27 cellular contexts compared by ENCODE assay signal in the genomic region with DNA sequence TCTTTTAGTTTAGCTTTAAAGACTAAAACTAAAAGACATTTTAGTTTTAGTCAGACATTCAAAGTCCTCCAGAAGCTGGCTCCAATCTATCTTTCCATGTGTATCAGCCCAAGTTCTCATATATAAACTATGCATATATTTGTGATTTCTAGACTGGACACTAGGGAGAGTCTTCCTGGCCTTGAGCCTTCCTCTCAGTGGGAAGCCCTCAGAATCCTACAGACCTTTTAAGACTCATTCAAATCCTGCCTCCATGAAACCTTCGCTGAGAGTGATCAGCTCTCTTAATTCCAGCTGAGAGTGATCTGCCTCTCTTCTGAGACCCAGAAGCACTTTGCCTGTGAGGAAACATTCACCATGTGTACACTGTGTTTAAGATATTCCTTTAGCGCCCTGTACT.
DNase-seq lines count a peak whose midpoint lies in the region; ATAC-seq and TF ChIP-seq lines count a peak whose summit lies in the region.
"Had no signal": no experiment of that assay in that cellular context is flagged by ENCODE, and none has a peak within 500 bp of the region (broad histone marks: within the 10 kb centered on the region; RNA-seq: fewer than 3 reads in every experiment).

No MANE protein-coding gene starts in this region.

- CTCF ChIA-PET in activated CD8-positive, alpha-beta T cell treated with anti-CD3 and anti-CD28 coated beads, Interleukin-2, amount 10 ng/mL, durations not matched to agents 7 days and 5 days (lab: Charles Lee), result no interaction called here

- H3K27me3 ChIP-seq in MG63 (no peaks in the 10 kb centered on the region), skeletal muscle satellite cell (ENCODE audit: control insufficient read depth, insufficient read depth, low read length) (peaks cover 2% of the 10 kb centered on the region), H7 (ENCODE audit: control insufficient read depth, insufficient read depth, low read length) (no peaks in the 10 kb centered on the region)
- H3K27me3 ChIP-seq: BLaER1, pancreas, testis had no signal

- no peaks in the 10 kb centered on the region for H3K27me3 Mint-ChIP-seq in chondrocyte (ENCODE audit: low read depth)
- H3K27me3 Mint-ChIP-seq in activated CD8-positive, alpha-beta T cell treated with anti-CD3 and anti-CD28 coated beads, Interleukin-2, amount 10 ng/mL, durations not matched to agents 7 days and 5 days (ENCODE audit: low read depth), result no peaks in the 10 kb centered on the region

- no peak for ATAC-seq in activated CD8-positive, alpha-beta T cell treated with anti-CD3 and anti-CD28 coated beads, Interleukin-2, amount 10 ng/mL, durations not matched to agents 7 days and 5 days
- ATAC-seq: activated T-helper 17 cell treated with anti-CD3 and anti-CD28 coated beads, Interleukin-2, amount 50 U/mL, for 72 hours; left colon; pancreas; SK-N-SH treated with all-trans-retinoic acid at 6 μM for 48 hours; stimulated activated naive CD8-positive, alpha-beta T cell treated with anti-CD3 and anti-CD28 coated beads, Interleukin-15, Interleukin-2, amounts not matched to agents 100 U/mL and 50 U/mL, for 24 hours had no signal

- H3K4me1 ChIP-seq in skeletal muscle satellite cell (ENCODE audit: control insufficient read depth, insufficient read depth, low read length), result peaks cover 18% of the 10 kb centered on the region
- H3K4me1 ChIP-seq: BLaER1, pancreas had no signal

- DNase-seq in Daoy (ENCODE audit: low read depth) (peak; percentile 26), MG63 (peak; percentile 61), chondrocyte (ENCODE audit: low spot score) (no peak), amniotic stem cell (lab: John Stamatoyannopoulos, UW) (no peak), H7 (no peak)
- DNase-seq in activated CD8-positive, alpha-beta T cell treated with anti-CD3 and anti-CD28 coated beads, Interleukin-2, amount 10 ng/mL, durations not matched to agents 7 days and 5 days, result no peak
- DNase-seq: activated naive CD4-positive, alpha-beta T cell treated with anti-CD3 and anti-CD28 coated beads, Interleukin-2, amount 50 U/mL, for 16 hours; DMS 273 treated with DMSO at 0.1 percent for 48 hours; effector CD8-positive, alpha-beta T cell; hypothalamus; left colon; NCI-H1105; NCI-H1930; NCI-H524 treated with DMSO at 0.1 percent for 48 hours; NK-92 treated with Interleukin-12 subunit alpha and Interleukin-12 subunit beta, amount 100 ng/mL, for 24 hours; pancreas; retina; small intestine; stimulated activated CD4-positive, alpha-beta T cell treated with anti-CD3 and anti-CD28 coated beads, Interleukin-2, amount 100 ng/mL, for 24 hours; stimulated activated naive CD8-positive, alpha-beta T cell treated with anti-CD3 and anti-CD28 coated beads, Interleukin-15, Interleukin-2, amounts not matched to agents 100 U/mL and 50 U/mL, for 24 hours; T-helper 2 cell; testis had no signal

- H3K4me3 Mint-ChIP-seq in chondrocyte (ENCODE audit: unreplicated experiment), result no peak overlapping the region
- H3K4me3 Mint-ChIP-seq in activated CD8-positive, alpha-beta T cell treated with anti-CD3 and anti-CD28 coated beads, Interleukin-2, amount 10 ng/mL, durations not matched to agents 7 days and 5 days, result no peak overlapping the region
- H3K4me3 Mint-ChIP-seq: activated T-helper 17 cell treated with anti-CD3 and anti-CD28 coated beads, Interleukin-2, amount 50 U/mL, for 72 hours had no signal

- peak overlapping the region; percentile 18 for H3K27ac Mint-ChIP-seq in chondrocyte (ENCODE audit: unreplicated experiment)
- no peak overlapping the region for H3K27ac Mint-ChIP-seq in activated CD8-positive, alpha-beta T cell treated with anti-CD3 and anti-CD28 coated beads, Interleukin-2, amount 10 ng/mL, durations not matched to agents 7 days and 5 days
- H3K27ac Mint-ChIP-seq: activated T-helper 17 cell treated with anti-CD3 and anti-CD28 coated beads, Interleukin-2, amount 50 U/mL, for 72 hours had no signal

- no peak overlapping the region for H3K4me3 ChIP-seq in MG63
- H3K4me3 ChIP-seq in skeletal muscle satellite cell (ENCODE audit: low read length), result no peak overlapping the region
- no peak overlapping the region for H3K4me3 ChIP-seq in H7 (ENCODE audit: insufficient read depth, low read depth, low read length)
- H3K4me3 ChIP-seq: BLaER1, coronary artery, pancreas, testis had no signal

- no peaks in the 10 kb centered on the region for H3K36me3 Mint-ChIP-seq in chondrocyte (ENCODE audit: low read depth)
- H3K36me3 Mint-ChIP-seq in activated CD8-positive, alpha-beta T cell treated with anti-CD3 and anti-CD28 coated beads, Interleukin-2, amount 10 ng/mL, durations not matched to agents 7 days and 5 days (ENCODE audit: low read depth), result no peaks in the 10 kb centered on the region

- POLR2A ChIA-PET in activated CD8-positive, alpha-beta T cell treated with anti-CD3 and anti-CD28 coated beads, Interleukin-2, amount 10 ng/mL, durations not matched to agents 7 days and 5 days (lab: Charles Lee), result no interaction called here

- peaks cover 24% of the 10 kb centered on the region for H3K4me1 Mint-ChIP-seq in chondrocyte (ENCODE audit: low read depth)
- H3K4me1 Mint-ChIP-seq in activated CD8-positive, alpha-beta T cell treated with anti-CD3 and anti-CD28 coated beads, Interleukin-2, amount 10 ng/mL, durations not matched to agents 7 days and 5 days (ENCODE audit: low read depth), result no peaks in the 10 kb centered on the region
- H3K4me1 Mint-ChIP-seq: activated T-helper 17 cell treated with anti-CD3 and anti-CD28 coated beads, Interleukin-2, amount 50 U/mL, for 72 hours had no signal

- TF ChIP-seq CTCF in chondrocyte (IDR thresholded peaks at IDR 0.05), result no peak

- peaks cover 2% of the 10 kb centered on the region; the same call in 1 of the 2 replicates for H3K9me3 ChIP-seq in MG63
- H3K9me3 ChIP-seq in skeletal muscle satellite cell (replicated peaks; ENCODE audit: low read length), result no peaks in the 10 kb centered on the region
- H3K9me3 ChIP-seq: BLaER1, pancreas, testis had no signal

- H3K4me2 ChIP-seq in skeletal muscle satellite cell (ENCODE audit: low read length), result peak overlapping the region; percentile 38
- H3K4me2 ChIP-seq: BLaER1 had no signal

- no peaks in the 10 kb centered on the region for H3K9me3 Mint-ChIP-seq in chondrocyte (ENCODE audit: low read depth)
- no peaks in the 10 kb centered on the region for H3K9me3 Mint-ChIP-seq in activated CD8-positive, alpha-beta T cell treated with anti-CD3 and anti-CD28 coated beads, Interleukin-2, amount 10 ng/mL, durations not matched to agents 7 days and 5 days (ENCODE audit: insufficient read depth)
- H3K9me3 Mint-ChIP-seq: activated T-helper 17 cell treated with anti-CD3 and anti-CD28 coated beads, Interleukin-2, amount 50 U/mL, for 72 hours had no signal

- no peak overlapping the region for H3K9ac ChIP-seq in skeletal muscle satellite cell (ENCODE audit: low read depth, low read length)
- H3K9ac ChIP-seq: BLaER1 had no signal

- H3K36me3 ChIP-seq in MG63, result no peaks in the 10 kb centered on the region
- H3K36me3 ChIP-seq in skeletal muscle satellite cell (ENCODE audit: insufficient read depth, low read length), result no peaks in the 10 kb centered on the region
- H3K36me3 ChIP-seq in H7 (replicated peaks; ENCODE audit: control insufficient read depth, insufficient read depth, low read length), result no peaks in the 10 kb centered on the region
- H3K36me3 ChIP-seq: BLaER1, pancreas had no signal

Comparison
In these comparisons a context has a peak if more than half of its experiments do, and no peak if none do; other contexts are left out.
1. DNase-seq: peak in Daoy (single experiment) and MG63 (single experiment); none in chondrocyte (single experiment), amniotic stem cell (single experiment), H7 (single experiment) and activated CD8-positive, alpha-beta T cell treated with anti-CD3 and anti-CD28 coated beads, Interleukin-2, amount 10 ng/mL, durations not matched to agents 7 days and 5 days (single experiment).